In the genomic region with DNA sequence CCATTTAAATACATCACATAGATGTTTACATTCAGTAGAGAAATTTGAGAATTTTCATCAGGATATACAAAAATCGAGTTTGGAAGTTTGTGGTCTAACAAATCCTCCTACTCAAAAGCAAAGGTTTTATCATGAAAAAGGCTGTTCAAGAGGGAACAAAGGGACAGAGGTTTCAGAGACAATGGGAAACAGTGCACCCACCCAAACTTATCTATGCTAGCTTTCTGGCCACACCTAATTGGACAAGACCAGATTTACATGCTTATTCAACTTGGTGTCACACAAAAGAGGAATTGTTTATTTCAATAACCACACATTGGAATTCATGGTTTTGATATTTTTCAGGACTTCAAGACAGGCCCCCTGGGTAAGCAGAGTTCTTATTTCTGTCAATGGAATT, we compare ENCODE assay signal across 22 cellular contexts. TPM values are rescaled to one million over a fixed set of nuclear protein-coding genes. Genes with fewer than 3 reads are reported as not detected.
"Had no signal": no experiment of that assay in that cellular context is flagged by ENCODE, and none has a peak within 500 bp of the region (broad histone marks: within the 10 kb centered on the region; RNA-seq: fewer than 3 reads in every experiment).

No MANE protein-coding gene starts in this region.

- DNase-seq: colonic mucosa; effector CD8-positive, alpha-beta T cell; endodermal cell; gastrocnemius medialis; head of caudate nucleus; kidney; mucosa of descending colon; naive B cell; sigmoid colon; spleen; stimulated activated CD4-positive, alpha-beta T cell treated with anti-CD3 and anti-CD28 coated beads, Interleukin-4, amount 100 ng/mL, for 4 hours; stimulated activated naive CD8-positive, alpha-beta T cell treated with anti-CD3 and anti-CD28 coated beads, Interleukin-15, Interleukin-2, amounts not matched to agents 100 U/mL and 50 U/mL, for 24 hours; substantia nigra; testis; tibial artery had no signal

- H3K9ac ChIP-seq: parathyroid adenoma had no signal

- H3K36me3 ChIP-seq: colonic mucosa, esophagus muscularis mucosa, gastrocnemius medialis, prostate gland, right atrium auricular region, sigmoid colon, spleen, tibial artery had no signal

- H3K27me3 ChIP-seq: colonic mucosa, esophagus muscularis mucosa, gastrocnemius medialis, right atrium auricular region, sigmoid colon, testis, tibial artery had no signal

- H2AFZ ChIP-seq: parathyroid adenoma had no signal

- H3K9me3 ChIP-seq: colonic mucosa, esophagus muscularis mucosa, gastrocnemius medialis, mucosa of descending colon, prostate gland, right atrium auricular region, sigmoid colon, spleen, testis, tibial artery had no signal

- H3K79me2 ChIP-seq: parathyroid adenoma had no signal

- H3K27ac ChIP-seq: colonic mucosa, esophagus muscularis mucosa, gastrocnemius medialis, parathyroid adenoma, prostate gland, right atrium auricular region, sigmoid colon, spleen, testis, tibial artery had no signal

- H3K4me3 ChIP-seq: colonic mucosa, esophagus muscularis mucosa, gastrocnemius medialis, lung, mucosa of descending colon, prostate gland, right atrium auricular region, sigmoid colon, spleen, testis, tibial artery had no signal

- H3K4me1 ChIP-seq: colonic mucosa, esophagus muscularis mucosa, gastrocnemius medialis, parathyroid adenoma, prostate gland, right atrium auricular region, sigmoid colon, spleen, testis, tibial artery had no signal

RNA-seq across cellular contexts. Expression of a gene that starts 28.4 kb away (rescaled TPM):
- total RNA-seq: natural killer cell treated with Interleukin-12 subunit alpha and Interleukin-12 subunit beta and Interleukin-15 and Interleukin-18, amount 100 ng/mL, for 72 hours; neural crest cell had no signal
